28 cellular contexts compared by ENCODE assay signal in genomic region chr15:67554580-67554979, GRCh38.
"Had no signal": no experiment of that assay in that cellular context is flagged by ENCODE, and none has a peak within 500 bp of the region (broad histone marks: within the 10 kb centered on the region; RNA-seq: fewer than 3 reads in every experiment).

No MANE protein-coding gene starts in this region.

- H3K4me3 ChIP-seq: stomach, suprapubic skin, testis, thoracic aorta, thyroid gland, tibial artery, tibial nerve, transverse colon, upper lobe of left lung, upper lobe of right lung, uterus, vagina had no signal

- H3K4me1 ChIP-seq: suprapubic skin, thyroid gland, tibial artery, tibial nerve, upper lobe of right lung, uterus, vagina had no signal

- H3K27ac ChIP-seq: stomach, suprapubic skin, testis, thoracic aorta, thyroid gland, tibial artery, tibial nerve, transverse colon, upper lobe of left lung, upper lobe of right lung, uterus, vagina had no signal

- H3K27me3 Mint-ChIP-seq: stimulated activated memory B cell treated with anti-CD40 and anti-IgM and Interleukin-4, amounts not matched to agents 10 μg/mL and 1 μg/mL and 100 μg/mL, for 72 hours; stimulated activated naive B cell treated with anti-CD40 and anti-IgM and Interleukin-4, amounts not matched to agents 10 μg/mL and 1 μg/mL and 100 μg/mL, for 72 hours; stimulated activated naive CD8-positive, alpha-beta T cell treated with anti-CD3 and anti-CD28 coated beads, Interleukin-15, amount 100 ng/mL, for 72 hours; stimulated activated naive CD8-positive, alpha-beta T cell treated with anti-CD3 and anti-CD28 coated beads, Interleukin-15, Interleukin-2, amounts not matched to agents 100 ng/mL and 50 ng/mL, for 24 hours; type B pancreatic cell had no signal

- H3K27me3 ChIP-seq: stomach, suprapubic skin, testis, thyroid gland, tibial artery, tibial nerve, transverse colon, upper lobe of left lung, upper lobe of right lung, uterus, vagina had no signal

- H3K4me1 Mint-ChIP-seq: stimulated activated memory B cell treated with anti-CD40 and anti-IgM and Interleukin-4, amounts not matched to agents 10 μg/mL and 1 μg/mL and 100 μg/mL, for 72 hours had no signal

- H3K36me3 ChIP-seq: thyroid gland, uterus, vagina had no signal

- H3K27ac Mint-ChIP-seq: stimulated activated effector memory CD8-positive, alpha-beta T cell treated with anti-CD3 and anti-CD28 coated beads, Interleukin-12 subunit alpha, Interleukin-12 subunit beta, amount 100 ng/mL, for 72 hours; stimulated activated memory B cell treated with anti-CD40 and anti-IgM and Interleukin-4, amounts not matched to agents 10 μg/mL and 1 μg/mL and 100 μg/mL, for 72 hours; stimulated activated naive B cell treated with anti-CD40 and anti-IgM and Interleukin-4, amounts not matched to agents 10 μg/mL and 1 μg/mL and 100 μg/mL, for 72 hours; stimulated activated naive CD8-positive, alpha-beta T cell treated with anti-CD3 and anti-CD28 coated beads, Interleukin-15, Interleukin-2, amounts not matched to agents 100 ng/mL and 50 ng/mL, for 24 hours; type B pancreatic cell had no signal

- H3K9me3 ChIP-seq: stomach, suprapubic skin, testis, thoracic aorta, thyroid gland, tibial artery, transverse colon, upper lobe of left lung, upper lobe of right lung, uterus had no signal

- H3K9me3 Mint-ChIP-seq: stimulated activated effector memory CD8-positive, alpha-beta T cell treated with anti-CD3 and anti-CD28 coated beads, Interleukin-12 subunit alpha, Interleukin-12 subunit beta, amount 100 ng/mL, for 72 hours; stimulated activated naive CD8-positive, alpha-beta T cell treated with anti-CD3 and anti-CD28 coated beads, Interleukin-15, Interleukin-2, amounts not matched to agents 100 ng/mL and 50 ng/mL, for 24 hours had no signal

- H3K4me3 Mint-ChIP-seq: stimulated activated effector memory CD8-positive, alpha-beta T cell treated with anti-CD3 and anti-CD28 coated beads, Interleukin-12 subunit alpha, Interleukin-12 subunit beta, amount 100 ng/mL, for 72 hours; stimulated activated memory B cell treated with anti-CD40 and anti-IgM and Interleukin-4, amounts not matched to agents 10 μg/mL and 1 μg/mL and 100 μg/mL, for 72 hours; stimulated activated naive B cell treated with anti-CD40 and anti-IgM and Interleukin-4, amounts not matched to agents 10 μg/mL and 1 μg/mL and 100 μg/mL, for 72 hours; stimulated activated naive CD8-positive, alpha-beta T cell treated with anti-CD3 and anti-CD28 coated beads, Interleukin-15, amount 100 ng/mL, for 72 hours; stimulated activated naive CD8-positive, alpha-beta T cell treated with anti-CD3 and anti-CD28 coated beads, Interleukin-15, Interleukin-2, amounts not matched to agents 100 ng/mL and 50 ng/mL, for 24 hours; type B pancreatic cell had no signal

- ATAC-seq: stimulated activated effector memory CD8-positive, alpha-beta T cell treated with anti-CD3 and anti-CD28 coated beads, Interleukin-12 subunit alpha, Interleukin-12 subunit beta, amount 100 ng/mL, for 72 hours; stimulated activated memory B cell treated with anti-CD40 and anti-IgM and Interleukin-4, amounts not matched to agents 10 μg/mL and 1 μg/mL and 100 μg/mL, for 72 hours; stimulated activated naive B cell treated with anti-CD40 and anti-IgM and Interleukin-4, amounts not matched to agents 10 μg/mL and 1 μg/mL and 100 μg/mL, for 72 hours; stimulated activated naive CD8-positive, alpha-beta T cell treated with anti-CD3 and anti-CD28 coated beads, Interleukin-15, amount 100 ng/mL, for 72 hours; stimulated activated naive CD8-positive, alpha-beta T cell treated with anti-CD3 and anti-CD28 coated beads, Interleukin-15, Interleukin-2, amounts not matched to agents 100 U/mL and 50 U/mL, for 24 hours; upper lobe of right lung had no signal

- DNase-seq: stimulated activated CD4-positive, alpha-beta T cell treated with anti-CD3 and anti-CD28 coated beads, Interleukin-2, amount 100 ng/mL, for 48 hours; stimulated activated CD4-positive, alpha-beta T cell treated with anti-CD3 and anti-CD28 coated beads, Interleukin-4, amount 100 ng/mL, for 1 hour; stimulated activated CD4-positive, alpha-beta T cell treated with anti-CD3 and anti-CD28 coated beads, Interleukin-4, amount 100 ng/mL, for 24 hours; stimulated activated CD4-positive, alpha-beta T cell treated with anti-CD3 and anti-CD28 coated beads, Interleukin-4, amount 100 ng/mL, for 4 hours; stimulated activated CD8-positive, alpha-beta memory T cell treated with anti-CD3 and anti-CD28 coated beads, Interleukin-4, amount 100 ng/mL, for 48 hours; stimulated activated naive B cell treated with anti-CD40 and anti-IgM and Interleukin-4, amounts not matched to agents 10 μg/mL and 1 μg/mL and 100 μg/mL, for 72 hours; stimulated activated naive CD4-positive, alpha-beta T cell; stimulated activated naive CD4-positive, alpha-beta T cell treated with Interleukin-2 at 50 U/mL for 16 hours; stimulated activated naive CD8-positive, alpha-beta T cell treated with anti-CD3 and anti-CD28 coated beads, Interleukin-15, amount 100 ng/mL, for 72 hours; stimulated activated naive CD8-positive, alpha-beta T cell treated with anti-CD3 and anti-CD28 coated beads, Interleukin-15, Interleukin-2, amounts not matched to agents 100 U/mL and 50 U/mL, for 24 hours; stomach; substantia nigra; testis; thyroid gland; tibial artery; transverse colon; trophoblast cell; upper lobe of left lung; upper lobe of right lung; uterus had no signal
